1 cellular context compared by ENCODE assay signal in the genomic region with DNA sequence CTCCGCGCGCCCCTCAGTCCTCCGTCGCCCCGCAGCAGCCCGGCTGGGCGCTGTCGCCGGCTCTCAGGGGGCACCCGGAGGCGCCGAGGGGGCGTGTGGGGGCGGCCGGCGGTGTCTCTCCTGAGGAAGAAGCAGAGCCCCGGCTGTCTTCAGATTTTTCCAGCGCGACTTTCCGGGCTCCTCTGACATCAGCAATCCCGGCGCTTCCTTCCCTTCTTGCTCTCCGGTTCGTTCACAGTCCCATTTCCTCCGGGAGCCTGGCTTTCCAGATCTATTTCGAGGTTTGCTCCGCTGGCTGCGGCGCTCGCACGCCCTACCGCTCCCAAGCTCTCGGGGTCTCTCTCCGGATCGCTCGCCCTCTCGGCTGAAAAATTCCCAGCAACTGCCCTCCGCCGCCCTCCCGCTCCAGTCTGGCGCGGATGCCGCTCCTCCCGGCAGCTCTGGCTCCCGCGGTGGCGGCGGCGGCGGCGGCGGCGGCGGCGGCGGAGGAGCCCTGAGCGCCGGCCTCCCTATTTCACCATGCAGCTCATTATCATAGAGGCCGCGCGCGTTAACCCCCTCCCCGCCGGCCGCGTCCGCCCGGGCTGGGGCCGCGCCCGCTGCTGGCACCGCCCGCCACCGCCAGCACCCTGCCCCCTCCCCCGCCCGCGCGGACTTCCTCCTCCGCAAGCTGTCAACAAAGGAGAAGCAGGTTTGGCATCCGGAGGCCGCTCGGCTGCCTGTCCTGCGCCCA.
TF ChIP-seq lines count a peak whose summit lies in the region.

A gene with protein sequence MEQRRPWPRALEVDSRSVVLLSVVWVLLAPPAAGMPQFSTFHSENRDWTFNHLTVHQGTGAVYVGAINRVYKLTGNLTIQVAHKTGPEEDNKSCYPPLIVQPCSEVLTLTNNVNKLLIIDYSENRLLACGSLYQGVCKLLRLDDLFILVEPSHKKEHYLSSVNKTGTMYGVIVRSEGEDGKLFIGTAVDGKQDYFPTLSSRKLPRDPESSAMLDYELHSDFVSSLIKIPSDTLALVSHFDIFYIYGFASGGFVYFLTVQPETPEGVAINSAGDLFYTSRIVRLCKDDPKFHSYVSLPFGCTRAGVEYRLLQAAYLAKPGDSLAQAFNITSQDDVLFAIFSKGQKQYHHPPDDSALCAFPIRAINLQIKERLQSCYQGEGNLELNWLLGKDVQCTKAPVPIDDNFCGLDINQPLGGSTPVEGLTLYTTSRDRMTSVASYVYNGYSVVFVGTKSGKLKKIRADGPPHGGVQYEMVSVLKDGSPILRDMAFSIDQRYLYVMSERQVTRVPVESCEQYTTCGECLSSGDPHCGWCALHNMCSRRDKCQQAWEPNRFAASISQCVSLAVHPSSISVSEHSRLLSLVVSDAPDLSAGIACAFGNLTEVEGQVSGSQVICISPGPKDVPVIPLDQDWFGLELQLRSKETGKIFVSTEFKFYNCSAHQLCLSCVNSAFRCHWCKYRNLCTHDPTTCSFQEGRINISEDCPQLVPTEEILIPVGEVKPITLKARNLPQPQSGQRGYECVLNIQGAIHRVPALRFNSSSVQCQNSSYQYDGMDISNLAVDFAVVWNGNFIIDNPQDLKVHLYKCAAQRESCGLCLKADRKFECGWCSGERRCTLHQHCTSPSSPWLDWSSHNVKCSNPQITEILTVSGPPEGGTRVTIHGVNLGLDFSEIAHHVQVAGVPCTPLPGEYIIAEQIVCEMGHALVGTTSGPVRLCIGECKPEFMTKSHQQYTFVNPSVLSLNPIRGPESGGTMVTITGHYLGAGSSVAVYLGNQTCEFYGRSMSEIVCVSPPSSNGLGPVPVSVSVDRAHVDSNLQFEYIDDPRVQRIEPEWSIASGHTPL (N-terminal part only) (minus strand): TSS at position 534 of the 733 bp plus-strand sequence. CDS start 26,462 bp downstream, outside the sequence.

TF ChIP-seq in SK-N-SH treated with all-trans-retinoic acid at 6 μM for 48 hours, 23 proteins besides CTCF, POLR2A, EP300 and RAD21 (continued from another document):
- TF ChIP-seq, protein P1, sequence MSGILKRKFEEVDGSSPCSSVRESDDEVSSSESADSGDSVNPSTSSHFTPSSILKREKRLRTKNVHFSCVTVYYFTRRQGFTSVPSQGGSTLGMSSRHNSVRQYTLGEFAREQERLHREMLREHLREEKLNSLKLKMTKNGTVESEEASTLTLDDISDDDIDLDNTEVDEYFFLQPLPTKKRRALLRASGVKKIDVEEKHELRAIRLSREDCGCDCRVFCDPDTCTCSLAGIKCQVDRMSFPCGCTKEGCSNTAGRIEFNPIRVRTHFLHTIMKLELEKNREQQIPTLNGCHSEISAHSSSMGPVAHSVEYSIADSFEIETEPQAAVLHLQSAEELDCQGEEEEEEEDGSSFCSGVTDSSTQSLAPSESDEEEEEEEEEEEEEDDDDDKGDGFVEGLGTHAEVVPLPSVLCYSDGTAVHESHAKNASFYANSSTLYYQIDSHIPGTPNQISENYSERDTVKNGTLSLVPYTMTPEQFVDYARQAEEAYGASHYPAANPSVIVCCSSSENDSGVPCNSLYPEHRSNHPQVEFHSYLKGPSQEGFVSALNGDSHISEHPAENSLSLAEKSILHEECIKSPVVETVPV (CRISPR knock-in tag; IDR thresholded peaks at IDR 0.05), result no peak
- TF ChIP-seq ZFP3 (CRISPR knock-in tag; IDR thresholded peaks at IDR 0.05), result no peak
- no peak for TF ChIP-seq RARB (CRISPR knock-in tag; IDR thresholded peaks at IDR 0.05)
- TF ChIP-seq, protein P2, sequence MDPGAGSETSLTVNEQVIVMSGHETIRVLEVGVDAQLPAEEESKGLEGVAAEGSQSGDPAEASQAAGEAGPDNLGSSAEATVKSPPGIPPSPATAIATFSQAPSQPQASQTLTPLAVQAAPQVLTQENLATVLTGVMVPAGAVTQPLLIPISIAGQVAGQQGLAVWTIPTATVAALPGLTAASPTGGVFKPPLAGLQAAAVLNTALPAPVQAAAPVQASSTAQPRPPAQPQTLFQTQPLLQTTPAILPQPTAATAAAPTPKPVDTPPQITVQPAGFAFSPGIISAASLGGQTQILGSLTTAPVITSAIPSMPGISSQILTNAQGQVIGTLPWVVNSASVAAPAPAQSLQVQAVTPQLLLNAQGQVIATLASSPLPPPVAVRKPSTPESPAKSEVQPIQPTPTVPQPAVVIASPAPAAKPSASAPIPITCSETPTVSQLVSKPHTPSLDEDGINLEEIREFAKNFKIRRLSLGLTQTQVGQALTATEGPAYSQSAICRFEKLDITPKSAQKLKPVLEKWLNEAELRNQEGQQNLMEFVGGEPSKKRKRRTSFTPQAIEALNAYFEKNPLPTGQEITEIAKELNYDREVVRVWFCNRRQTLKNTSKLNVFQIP (CRISPR knock-in tag; IDR thresholded peaks at IDR 0.05; ENCODE audit: borderline replicate concordance, low read depth), result no peak
- TF ChIP-seq ZNF565 (CRISPR knock-in tag; conservative IDR thresholded peaks at IDR 0.05; ENCODE audit: low read depth), result no peak
- TF ChIP-seq PPARA (CRISPR knock-in tag; IDR thresholded peaks at IDR 0.05; ENCODE audit: borderline replicate concordance), result no peak
- TF ChIP-seq ISL1 (CRISPR knock-in tag; IDR thresholded peaks at IDR 0.05), result no peak
- TF ChIP-seq ESRRG (CRISPR knock-in tag; IDR thresholded peaks at IDR 0.05), result no peak
- TF ChIP-seq TCF4 (CRISPR knock-in tag; IDR thresholded peaks at IDR 0.05; ENCODE audit: borderline replicate concordance), result no peak
- no peak for TF ChIP-seq ZNF8 (CRISPR knock-in tag; IDR thresholded peaks at IDR 0.05)
